16 cellular contexts compared by ENCODE assay signal in the genomic region with DNA sequence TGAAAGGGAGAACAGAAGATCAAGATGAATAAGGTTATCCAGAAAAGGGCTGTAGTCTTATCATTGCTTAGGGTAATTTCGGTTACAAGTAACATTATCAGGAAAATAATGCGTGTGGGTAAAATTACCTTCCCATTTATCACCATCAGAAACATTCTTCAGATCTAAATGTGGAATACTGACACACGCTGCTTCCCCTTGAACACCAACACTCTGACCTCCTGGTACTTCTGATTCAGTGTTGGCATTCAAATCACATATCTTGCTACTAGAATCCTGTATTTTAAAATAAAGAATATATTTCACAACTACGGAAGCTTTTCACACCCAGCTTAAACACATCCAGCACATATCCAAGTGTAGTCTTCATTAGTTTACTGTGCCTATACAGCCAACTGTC.
DNase-seq lines count a peak whose midpoint lies in the region; ATAC-seq and TF ChIP-seq lines count a peak whose summit lies in the region.
"Had no signal": no experiment of that assay in that cellular context is flagged by ENCODE, and none has a peak within 500 bp of the region (broad histone marks: within the 10 kb centered on the region; RNA-seq: fewer than 3 reads in every experiment).

No MANE protein-coding gene starts in this region.

- H3K4me3 ChIP-seq in heart right ventricle (no peak overlapping the region), right cardiac atrium (ENCODE audit: low read length) (no peak overlapping the region), mesenchymal stem cell (ENCODE audit: insufficient read depth in 1 of 2, low read depth in 1 of 2, low read length in 2 of 2) (no peak overlapping the region)

- no peak overlapping the region for H3K18ac ChIP-seq in mesenchymal stem cell (ENCODE audit: low read depth in 1 of 2, low read length in 2 of 2)

- H2AFZ ChIP-seq in mesenchymal stem cell (ENCODE audit: low read depth, low read length) = no peak overlapping the region

- no peak for TF ChIP-seq CTCF in heart right ventricle (IDR thresholded peaks at IDR 0.05)

- H3K4me1 Mint-ChIP-seq in activated naive CD4-positive, alpha-beta T cell treated with anti-CD3 and anti-CD28 coated beads, Interleukin-2, amount 50 U/mL, for 24 hours = peaks cover 3% of the 10 kb centered on the region
- H3K4me1 Mint-ChIP-seq in memory B cell = peaks cover 2% of the 10 kb centered on the region
- H3K4me1 Mint-ChIP-seq in naive thymus-derived CD8-positive, alpha-beta T cell = peaks cover 0 to 6% (median 4%) of the 10 kb centered on the region in 4 donors
- H3K4me1 Mint-ChIP-seq: CD14-positive monocyte had no signal

- no peak overlapping the region for H3K23ac ChIP-seq in mesenchymal stem cell (ENCODE audit: low read length in 2 of 2)

- peaks cover 6% of the 10 kb centered on the region for H3K36me3 Mint-ChIP-seq in activated naive CD4-positive, alpha-beta T cell treated with anti-CD3 and anti-CD28 coated beads, Interleukin-2, amount 50 U/mL, for 24 hours
- H3K36me3 Mint-ChIP-seq in memory B cell = peaks cover 21% of the 10 kb centered on the region
- peaks cover 0 to 78% (median 0%) of the 10 kb centered on the region in 3 donors for H3K36me3 Mint-ChIP-seq in naive thymus-derived CD8-positive, alpha-beta T cell

- no peaks in the 10 kb centered on the region for H3K9me3 ChIP-seq in heart right ventricle
- no peaks in the 10 kb centered on the region for H3K9me3 ChIP-seq in right cardiac atrium (ENCODE audit: control insufficient read depth, low read length)
- H3K9me3 ChIP-seq in mesenchymal stem cell (ENCODE audit: control insufficient read depth, low read length) = no peaks in the 10 kb centered on the region
- H3K9me3 ChIP-seq: Caco-2 had no signal

- H3K79me1 ChIP-seq in mesenchymal stem cell (replicated peaks; ENCODE audit: low read length, poor library complexity, severe bottlenecking) = peaks cover 10% of the 10 kb centered on the region

- ATAC-seq in heart right ventricle (peak in 4 of 8 donors; percentile 40 to 70 (median 53)), right cardiac atrium (no peak), memory B cell (ENCODE audit: low read depth) (no peak)
- no peak for ATAC-seq in naive thymus-derived CD8-positive, alpha-beta T cell
- ATAC-seq: HCT116, HepG2 had no signal

- H3K4me2 ChIP-seq in mesenchymal stem cell (ENCODE audit: low read length, poor library complexity, severe bottlenecking) = no peak overlapping the region

- no peak overlapping the region for H2BK120ac ChIP-seq in mesenchymal stem cell (ENCODE audit: low read depth, low read length)

- no peaks in the 10 kb centered on the region for H3K9me3 Mint-ChIP-seq in activated naive CD4-positive, alpha-beta T cell treated with anti-CD3 and anti-CD28 coated beads, Interleukin-2, amount 50 U/mL, for 24 hours
- no peaks in the 10 kb centered on the region for H3K9me3 Mint-ChIP-seq in memory B cell
- no peaks in the 10 kb centered on the region for H3K9me3 Mint-ChIP-seq in naive thymus-derived CD8-positive, alpha-beta T cell
- H3K9me3 Mint-ChIP-seq: CD14-positive monocyte; CD8-positive, alpha-beta memory T cell had no signal

- H4K91ac ChIP-seq in mesenchymal stem cell (ENCODE audit: low read length) = no peak overlapping the region

- H3K27me3 ChIP-seq in heart right ventricle (no peaks in the 10 kb centered on the region), right cardiac atrium (ENCODE audit: control insufficient read depth, insufficient read depth) (no peaks in the 10 kb centered on the region), mesenchymal stem cell (ENCODE audit: control insufficient read depth in 1 of 2, insufficient read depth in 1 of 2, low read length in 2 of 2) (no peaks in the 10 kb centered on the region)

- H3K27ac ChIP-seq in heart right ventricle (peak overlapping the region in 6 of 10 donors; percentile 7 to 51 (median 38)), right cardiac atrium (ENCODE audit: low read length) (no peak overlapping the region), caudate nucleus (ENCODE audit: low read depth, low read length) (no peak overlapping the region), mesenchymal stem cell (ENCODE audit: low read length, poor library complexity, severe bottlenecking) (no peak overlapping the region)
- H3K27ac ChIP-seq: 22Rv1 had no signal

- DNase-seq in activated naive CD4-positive, alpha-beta T cell treated with Interleukin-2 at 50 U/mL for 16 hours = no peak
- no peak for DNase-seq in heart right ventricle
- DNase-seq in right cardiac atrium = no peak
- DNase-seq in memory B cell (ENCODE audit: low spot score in 2 of 2) = no peak
- DNase-seq in naive thymus-derived CD8-positive, alpha-beta T cell = no peak
- no peak for DNase-seq in caudate nucleus (lab: John Stamatoyannopoulos, UW)
- no peak for DNase-seq in mesenchymal stem cell
- DNase-seq: Caco-2; CD8-positive, alpha-beta memory T cell; DND-41; GDM1 had no signal

- no peak overlapping the region for H2AK5ac ChIP-seq in mesenchymal stem cell (ENCODE audit: low read length, severe bottlenecking)

- POLR2A ChIA-PET in naive thymus-derived CD8-positive, alpha-beta T cell (lab: Charles Lee) = no interaction called here

- H3K27me3 Mint-ChIP-seq in activated naive CD4-positive, alpha-beta T cell treated with anti-CD3 and anti-CD28 coated beads, Interleukin-2, amount 50 U/mL, for 24 hours = no peaks in the 10 kb centered on the region
- no peaks in the 10 kb centered on the region for H3K27me3 Mint-ChIP-seq in memory B cell
- no peaks in the 10 kb centered on the region for H3K27me3 Mint-ChIP-seq in naive thymus-derived CD8-positive, alpha-beta T cell
- H3K27me3 Mint-ChIP-seq: CD8-positive, alpha-beta memory T cell had no signal

- H2BK5ac ChIP-seq in mesenchymal stem cell (ENCODE audit: low read depth, low read length, poor library complexity, severe bottlenecking) = no peak overlapping the region

- peaks cover 0 to 90% (median 0%) of the 10 kb centered on the region in 9 donors for H3K36me3 ChIP-seq in heart right ventricle
- peaks cover 3 to 71% of the 10 kb centered on the region in 2 experiments for H3K36me3 ChIP-seq in mesenchymal stem cell (ENCODE audit: control insufficient read depth in 1 of 2, insufficient read depth in 2 of 2, low read depth in 1 of 2, low read length in 2 of 2)

- no peak overlapping the region for H4K8ac ChIP-seq in mesenchymal stem cell (ENCODE audit: low read length)

- H2BK15ac ChIP-seq in mesenchymal stem cell (ENCODE audit: low read depth, poor library complexity, severe bottlenecking) = no peak overlapping the region

- H2BK12ac ChIP-seq in mesenchymal stem cell (ENCODE audit: low read length in 2 of 2) = no peak overlapping the region

- no peak overlapping the region for H3K14ac ChIP-seq in mesenchymal stem cell (ENCODE audit: low read length in 2 of 2)

- WGBS in heart right ventricle, 2 donors = 51 to 71% methylated on average over 4 of the region's 4 CpGs
- WGBS in right cardiac atrium = 65% methylated on average over 4 of the region's 4 CpGs
- WGBS in mesenchymal stem cell = 97% methylated on average over 4 of the region's 4 CpGs

- H3K4me1 ChIP-seq in heart right ventricle (peaks cover 0 to 24% (median 6%) of the 10 kb centered on the region in 9 donors), right cardiac atrium (ENCODE audit: control insufficient read depth, insufficient read depth, low read length) (peaks cover 2% of the 10 kb centered on the region), mesenchymal stem cell (ENCODE audit: control insufficient read depth, insufficient read depth, low read depth, low read length) (peaks cover 2% of the 10 kb centered on the region)
- H3K4me1 ChIP-seq: Caco-2 had no signal

- no peak overlapping the region for H3K4ac ChIP-seq in mesenchymal stem cell (ENCODE audit: low read depth in 1 of 2, low read length in 2 of 2)

- peak overlapping the region; percentile 62 for H3K27ac Mint-ChIP-seq in activated naive CD4-positive, alpha-beta T cell treated with anti-CD3 and anti-CD28 coated beads, Interleukin-2, amount 50 U/mL, for 24 hours
- peak overlapping the region; percentile 67 for H3K27ac Mint-ChIP-seq in memory B cell
- H3K27ac Mint-ChIP-seq in naive thymus-derived CD8-positive, alpha-beta T cell = peak overlapping the region in 2 of 10 donors; percentile 39 to 40

- intact Hi-C loops in heart right ventricle (cut with DNase I) (no loop called here), right cardiac atrium (cut with DNase I) (no loop called here)

- no peak overlapping the region for H3K4me3 Mint-ChIP-seq in activated naive CD4-positive, alpha-beta T cell treated with anti-CD3 and anti-CD28 coated beads, Interleukin-2, amount 50 U/mL, for 24 hours
- H3K4me3 Mint-ChIP-seq in memory B cell = no peak overlapping the region
- H3K4me3 Mint-ChIP-seq in naive thymus-derived CD8-positive, alpha-beta T cell = no peak overlapping the region
- H3K4me3 Mint-ChIP-seq: CD14-positive monocyte; CD8-positive, alpha-beta memory T cell had no signal

- no peak overlapping the region for H3K9ac ChIP-seq in mesenchymal stem cell (ENCODE audit: low read length)

Comparison
In these comparisons a context has a peak if more than half of its experiments do, and no peak if none do; other contexts are left out.
1. H3K27ac ChIP-seq: peak in heart right ventricle (6 of 10); none in right cardiac atrium (single experiment), caudate nucleus (single experiment) and mesenchymal stem cell (single experiment).